8 cellular contexts compared by ENCODE assay signal in the genomic region with DNA sequence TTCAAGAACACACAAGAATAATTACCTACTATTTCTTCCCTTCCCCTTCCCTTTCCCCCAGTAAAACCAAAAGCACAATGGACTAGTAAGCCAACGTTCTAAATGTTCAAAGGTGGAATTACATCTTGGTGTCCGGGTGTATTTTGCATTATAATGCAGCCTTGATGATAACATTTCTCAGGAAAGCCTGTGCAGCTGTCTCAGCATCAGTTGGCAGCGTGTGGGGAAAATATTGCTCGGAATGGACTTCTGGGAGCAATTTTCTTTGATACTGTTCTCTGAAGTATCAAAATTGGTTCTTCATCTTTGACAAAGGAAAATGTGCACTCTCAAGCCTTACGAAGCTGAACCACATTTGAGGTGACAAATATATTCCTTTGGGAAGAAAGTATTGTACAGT.
"Had no signal": no experiment of that assay in that cellular context is flagged by ENCODE, and none has a peak within 500 bp of the region (broad histone marks: within the 10 kb centered on the region; RNA-seq: fewer than 3 reads in every experiment).

No MANE protein-coding gene starts in this region.

- H3K4me3 Mint-ChIP-seq: GM23338, H9, HFFc6 had no signal

- H3K27ac Mint-ChIP-seq: GM23338, H9, HFFc6 had no signal

- H3K9me3 Mint-ChIP-seq: GM23338, H9 had no signal

- H2AFZ ChIP-seq: GM23248, GM23338 had no signal

- H3K9ac ChIP-seq: GM23248 had no signal

- ATAC-seq: GM23338, HCT116 had no signal

- DNase-seq: GM23248, GOT3, H7, H9, HCEC 1CT, HFFc6 had no signal

- H3K4me3 ChIP-seq: GM23248, GM23338 had no signal

- H3K4me2 ChIP-seq: GM23338 had no signal

- H3K27ac ChIP-seq: GM23248 had no signal
